15 cellular contexts compared by ENCODE assay signal in genomic region chr5:761206-761771, GRCh38. TPM values are rescaled to one million over a fixed set of nuclear protein-coding genes. Genes with fewer than 3 reads are reported as not detected.
DNase-seq lines count a peak whose midpoint lies in the region; ATAC-seq and TF ChIP-seq lines count a peak whose summit lies in the region.
"Had no signal": no experiment of that assay in that cellular context is flagged by ENCODE, and none has a peak within 500 bp of the region (broad histone marks: within the 10 kb centered on the region; RNA-seq: fewer than 3 reads in every experiment).

No MANE protein-coding gene starts in this region.

- no peak for ATAC-seq in activated T-cell treated with anti-CD3 and anti-CD28 coated beads, Interleukin-2, amount 50 U/mL, for 4 hours
- ATAC-seq in left lung (no peak), GM21381 (IDR thresholded peaks at IDR 0.05; ENCODE audit: unreplicated experiment) (no peak), GM18868 (IDR thresholded peaks at IDR 0.05; ENCODE audit: unreplicated experiment) (no peak)
- ATAC-seq: activated naive CD8-positive, alpha-beta T cell treated with anti-CD3 and anti-CD28 coated beads, Interleukin-2, amount 50 U/mL, for 24 hours; left lobe of liver had no signal

- H3K27me3 Mint-ChIP-seq in activated T-cell treated with anti-CD3 and anti-CD28 coated beads, Interleukin-2, amount 50 U/mL, for 4 hours (ENCODE audit: low read depth), result peaks cover 7% of the 10 kb centered on the region

- peaks cover 5% of the 10 kb centered on the region for H3K9me3 Mint-ChIP-seq in activated T-cell treated with anti-CD3 and anti-CD28 coated beads, Interleukin-2, amount 50 U/mL, for 4 hours
- H3K9me3 Mint-ChIP-seq: activated naive CD8-positive, alpha-beta T cell treated with anti-CD3 and anti-CD28 coated beads, Interleukin-2, amount 50 U/mL, for 24 hours had no signal

- H4K20me1 ChIP-seq in MM.1S (ENCODE audit: insufficient read depth, low read length), result no peaks in the 10 kb centered on the region

- peak; percentile 19 for DNase-seq in activated T-cell treated with anti-CD3 and anti-CD28 coated beads, Interleukin-2, amount 50 U/mL, for 48 hours
- no peak for DNase-seq in activated T-cell treated with anti-CD3 and anti-CD28 coated beads, Interleukin-2, amount 50 U/mL, for 4 hours
- no peak for DNase-seq in MM.1S
- peak in 1 of 2 donors; percentile 55 for DNase-seq in left lung
- peak; percentile 23 for DNase-seq in stimulated activated CD8-positive, alpha-beta memory T cell treated with anti-CD3 and anti-CD28 coated beads, Interleukin-4, amount 100 ng/mL, for 48 hours
- no peak for DNase-seq in globus pallidus (ENCODE audit: low spot score)
- DNase-seq: effector CD8-positive, alpha-beta T cell; Kasumi-1; NCI-H2227 treated with DMSO at 0.1 percent for 48 hours had no signal

- peaks cover 27% of the 10 kb centered on the region for H3K4me1 Mint-ChIP-seq in activated T-cell treated with anti-CD3 and anti-CD28 coated beads, Interleukin-2, amount 50 U/mL, for 4 hours (ENCODE audit: low read depth)

- H3K4me1 ChIP-seq in MM.1S (ENCODE audit: low read length), result peaks cover 17% of the 10 kb centered on the region
- peaks cover 29 to 34% of the 10 kb centered on the region in 2 donors for H3K4me1 ChIP-seq in left lung
- H3K4me1 ChIP-seq: HAP-1 had no signal

- H3K4me3 ChIP-seq in MM.1S (ENCODE audit: low read length) (no peak overlapping the region), left lung (no peak overlapping the region)
- H3K4me3 ChIP-seq: HAP-1 had no signal

- H2AFZ ChIP-seq in MM.1S (ENCODE audit: low read length), result peak overlapping the region; percentile 0; the same call in 1 of the 2 replicates

- H3F3A ChIP-seq in MM.1S (ENCODE audit: insufficient read depth, low read length), result peaks cover 9% of the 10 kb centered on the region; the same call in 1 of the 2 replicates

- H3K79me2 ChIP-seq in MM.1S (ENCODE audit: low read length), result no peaks in the 10 kb centered on the region

- TF ChIP-seq CTCF in MM.1S (IDR thresholded peaks at IDR 0.05; ENCODE audit: low read length) (no peak), left lung (IDR thresholded peaks at IDR 0.05) (no peak)

- no peak overlapping the region for H3K9ac ChIP-seq in MM.1S (ENCODE audit: low read length)

- no peaks in the 10 kb centered on the region for H3K9me2 ChIP-seq in MM.1S (replicated peaks; ENCODE audit: insufficient read depth, low read length)

- no peak overlapping the region for H3K4me3 Mint-ChIP-seq in activated T-cell treated with anti-CD3 and anti-CD28 coated beads, Interleukin-2, amount 50 U/mL, for 4 hours
- H3K4me3 Mint-ChIP-seq: activated naive CD8-positive, alpha-beta T cell treated with anti-CD3 and anti-CD28 coated beads, Interleukin-2, amount 50 U/mL, for 24 hours had no signal

- peak overlapping the region; percentile 45; the same call in 1 of the 2 replicates for H3K27ac ChIP-seq in MM.1S (ENCODE audit: low read length)
- peak overlapping the region; percentile 23 to 41 for H3K27ac ChIP-seq in left lung

- no peaks in the 10 kb centered on the region for H3K27me3 ChIP-seq in MM.1S (replicated peaks; ENCODE audit: insufficient read depth, low read length)
- H3K27me3 ChIP-seq in left lung, result no peaks in the 10 kb centered on the region

- H3K36me3 ChIP-seq in MM.1S (replicated peaks; ENCODE audit: insufficient read depth, low read length) (no peaks in the 10 kb centered on the region), left lung (peaks cover 0 to 5% of the 10 kb centered on the region in 2 donors)

- no peaks in the 10 kb centered on the region for H3K36me3 Mint-ChIP-seq in activated T-cell treated with anti-CD3 and anti-CD28 coated beads, Interleukin-2, amount 50 U/mL, for 4 hours (ENCODE audit: insufficient read depth)

- no peak overlapping the region; the same call in 1 of the 2 replicates for H3K4me2 ChIP-seq in MM.1S (ENCODE audit: low read depth, low read length)

- intact Hi-C loops in left lung (cut with DNase I), result loop anchor here in 1 of 2 donors (10.0 kb wide), 1 partner anchor 66 kb away; the partner anchor contains the start of gene TPPP

- H3K9me3 ChIP-seq in MM.1S (replicated peaks; ENCODE audit: insufficient read depth, low read length) (no peaks in the 10 kb centered on the region), left lung (no peaks in the 10 kb centered on the region)

RNA-seq across cellular contexts. Expression of gene ZDHHC11B, which starts 23.2 kb away (rescaled TPM):
- total RNA-seq in activated T-cell treated with anti-CD3 and anti-CD28 coated beads, Interleukin-2, amount 50 U/mL, for 4 hours, result under 1 TPM; 0.21 to 0.66 (median 0.30) TPM
- 10 to 100 TPM in 1 of 2 donors, 1 to 10 TPM in 1; 8.4 to 26.4 TPM for total RNA-seq in left lung
- total RNA-seq: T-helper 1 cell treated with Interleukin-12 subunit alpha and Interleukin-12 subunit beta and Interleukin-4 antibody, amounts not matched to agents 30 ng/mL and 1 ng/mL, for 36 hours had no signal

Comparison
In these comparisons a context has a peak if more than half of its experiments do, and no peak if none do; other contexts are left out.
1. DNase-seq: peak in activated T-cell treated with anti-CD3 and anti-CD28 coated beads, Interleukin-2, amount 50 U/mL, for 48 hours (2 of 2) and stimulated activated CD8-positive, alpha-beta memory T cell treated with anti-CD3 and anti-CD28 coated beads, Interleukin-4, amount 100 ng/mL, for 48 hours (single experiment); none in activated T-cell treated with anti-CD3 and anti-CD28 coated beads, Interleukin-2, amount 50 U/mL, for 4 hours (single experiment), MM.1S (single experiment) and globus pallidus (single experiment).
2. RNA of gene ZDHHC11B, which starts 23.2 kb away (total RNA-seq): 8.4 to 26.4 TPM in left lung; 0.21 to 0.66 TPM in activated T-cell treated with anti-CD3 and anti-CD28 coated beads, Interleukin-2, amount 50 U/mL, for 4 hours; every median in the first group is over 4 times any median in the second.